Comparison of ENCODE assay signal across 6 cellular contexts in the genomic region with DNA sequence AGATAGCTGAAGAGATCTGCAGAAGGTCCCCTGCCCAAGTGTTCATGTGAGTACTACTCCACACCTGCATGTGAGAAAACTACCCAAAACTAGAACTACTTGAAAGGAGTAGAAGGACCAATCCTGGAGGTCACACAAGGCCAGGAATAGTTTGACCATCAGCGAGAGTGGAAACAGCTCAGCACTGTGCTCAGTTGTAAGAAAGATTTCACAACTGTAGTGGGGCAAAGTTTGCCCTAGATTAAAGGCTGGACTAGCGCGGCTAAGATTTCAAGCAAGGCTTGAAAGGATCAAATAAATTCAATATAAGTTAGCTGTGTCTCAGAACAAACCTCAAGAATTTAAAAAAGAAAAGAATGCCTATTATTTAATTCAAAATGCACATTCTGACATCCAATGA.
"Had no signal": no experiment of that assay in that cellular context is flagged by ENCODE, and none has a peak within 500 bp of the region (broad histone marks: within the 10 kb centered on the region; RNA-seq: fewer than 3 reads in every experiment).

No MANE protein-coding gene starts in this region.

- H3K4me3 ChIP-seq: K562 had no signal

- DNase-seq: IMR-90, KBM-7, KG1 had no signal

- H3K27ac ChIP-seq: HL-60 had no signal

- ATAC-seq: K562 had no signal

- FAIRE-seq: HTR-8/SVneo, K562 had no signal
